1 cellular context compared by ENCODE assay signal in genomic region chr17:74921769-74922168, GRCh38.
TF ChIP-seq lines count a peak whose summit lies in the region.

No MANE protein-coding gene starts in this region.

TF ChIP-seq in H1, 55 proteins besides CTCF, POLR2A, EP300 and RAD21:
- TF ChIP-seq CREB1 (IDR thresholded peaks at IDR 0.05), result no peak
- no peak for TF ChIP-seq HDAC2 (IDR thresholded peaks at IDR 0.05; ENCODE audit: borderline replicate concordance in 1 of 2, low read depth in 2 of 2, low read length in 2 of 2)
- no peak for TF ChIP-seq KDM1A (IDR thresholded peaks at IDR 0.05; ENCODE audit: borderline replicate concordance, low read length)
- TF ChIP-seq, protein P1, sequence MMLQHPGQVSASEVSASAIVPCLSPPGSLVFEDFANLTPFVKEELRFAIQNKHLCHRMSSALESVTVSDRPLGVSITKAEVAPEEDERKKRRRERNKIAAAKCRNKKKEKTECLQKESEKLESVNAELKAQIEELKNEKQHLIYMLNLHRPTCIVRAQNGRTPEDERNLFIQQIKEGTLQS (IDR thresholded peaks at IDR 0.05; ENCODE audit: insufficient read depth, low read depth, low read length), result no peak
- no peak for TF ChIP-seq CHD1 (IDR thresholded peaks at IDR 0.05; ENCODE audit: low read depth, low read length)
- TF ChIP-seq ATF2 (IDR thresholded peaks at IDR 0.05; ENCODE audit: low read length), result no peak
- TF ChIP-seq SP2 (IDR thresholded peaks at IDR 0.05; ENCODE audit: low read length), result no peak
- TF ChIP-seq TEAD4 (IDR thresholded peaks at IDR 0.05; ENCODE audit: low read depth, low read length), result no peak
- TF ChIP-seq USF2 (IDR thresholded peaks at IDR 0.05; ENCODE audit: low read length), result no peak
- TF ChIP-seq EGR1 (IDR thresholded peaks at IDR 0.05; ENCODE audit: borderline replicate concordance, low read depth, low read length), result no peak
- TF ChIP-seq RFX5 (IDR thresholded peaks at IDR 0.05; ENCODE audit: borderline replicate concordance, low read depth, low read length), result no peak
- TF ChIP-seq MAFK (IDR thresholded peaks at IDR 0.05; ENCODE audit: low read depth, low read length), result no peak
- TF ChIP-seq TAF1 (IDR thresholded peaks at IDR 0.05; ENCODE audit: low read depth, low read length), result no peak
- TF ChIP-seq NANOG (IDR thresholded peaks at IDR 0.05; ENCODE audit: insufficient read depth, low read depth, low read length, poor library complexity, severe bottlenecking), result no peak
- TF ChIP-seq CBX8 (IDR thresholded peaks at IDR 0.05; ENCODE audit: borderline replicate concordance, low read depth, low read length), result no peak
- no peak for TF ChIP-seq JUN (IDR thresholded peaks at IDR 0.05; ENCODE audit: low read depth, low read length)
- no peak for TF ChIP-seq RXRA (IDR thresholded peaks at IDR 0.05; ENCODE audit: insufficient read depth, low read depth, low read length)
- no peak for TF ChIP-seq SP1 (IDR thresholded peaks at IDR 0.05; ENCODE audit: low read depth, low read length)
- TF ChIP-seq FOSL1 (IDR thresholded peaks at IDR 0.05; ENCODE audit: insufficient read depth, low read depth, low read length), result no peak
- TF ChIP-seq BRCA1 (IDR thresholded peaks at IDR 0.05; ENCODE audit: low read depth, low read length), result no peak
